1 cellular context compared by ENCODE assay signal in genomic region chr9:121121582-121122087, GRCh38.
TF ChIP-seq lines count a peak whose summit lies in the region.

No MANE protein-coding gene starts in this region.

TF ChIP-seq in HepG2, 621 proteins besides CTCF, POLR2A, EP300 and RAD21 (continued from another document):
- TF ChIP-seq PRDM15 (CRISPR knock-in tag; IDR thresholded peaks at IDR 0.05) (0 out of 2 replicates have a peak, but pooled peaks have one; percentile 23), MAX (IDR thresholded peaks at IDR 0.05) (peak; percentile 87), YEATS4 (CRISPR knock-in tag; IDR thresholded peaks at IDR 0.05; ENCODE audit: borderline replicate concordance) (peak; percentile 81; the same call in 1 of the 2 replicates), FOSL1 (CRISPR knock-in tag; IDR thresholded peaks at IDR 0.05; ENCODE audit: borderline replicate concordance) (no peak), ZNF75D (CRISPR knock-in tag; IDR thresholded peaks at IDR 0.05; ENCODE audit: borderline replicate concordance) (no peak), MYPOP (CRISPR knock-in tag; IDR thresholded peaks at IDR 0.05) (0 out of 2 replicates have a peak, but pooled peaks have one; percentile 29), CREB1 (IDR thresholded peaks at IDR 0.05) (no peak), CREB1 (CRISPR knock-in tag; IDR thresholded peaks at IDR 0.05) (peak; percentile 70), SPEN (CRISPR knock-in tag; IDR thresholded peaks at IDR 0.05; ENCODE audit: low read depth) (0 out of 2 replicates have a peak, but pooled peaks have one; percentile 38), PRDM10 (CRISPR knock-in tag; IDR thresholded peaks at IDR 0.05; ENCODE audit: low read depth) (0 out of 2 replicates have a peak, but pooled peaks have one; percentile 42), KMT2B (CRISPR knock-in tag; IDR thresholded peaks at IDR 0.05) (peak; percentile 85), CEBPB (IDR thresholded peaks at IDR 0.05; ENCODE audit: borderline replicate concordance, low read depth, low read length) (peak; percentile 41; the same call in 1 of the 2 replicates), ZNF136 (CRISPR knock-in tag; IDR thresholded peaks at IDR 0.05; ENCODE audit: low read depth) (no peak), TAF1 (CRISPR knock-in tag; IDR thresholded peaks at IDR 0.05) (peak; percentile 60; the same call in 1 of the 2 replicates), ZNF44 (CRISPR knock-in tag; IDR thresholded peaks at IDR 0.05) (no peak), ZNF878 (CRISPR knock-in tag; IDR thresholded peaks at IDR 0.05) (peak; percentile 67; the same call in 1 of the 2 replicates), TGIF2 (CRISPR knock-in tag; IDR thresholded peaks at IDR 0.05) (peak; percentile 98), HOXA3 (CRISPR knock-in tag; IDR thresholded peaks at IDR 0.05) (peak; percentile 60; the same call in 1 of the 2 replicates), ETV5 (CRISPR knock-in tag; IDR thresholded peaks at IDR 0.05; ENCODE audit: borderline replicate concordance) (peak; percentile 25; the same call in 1 of the 2 replicates), ZMYM3 (CRISPR knock-in tag; IDR thresholded peaks at IDR 0.05) (no peak), SP4 (CRISPR knock-in tag; IDR thresholded peaks at IDR 0.05) (peak; percentile 66), KDM2A (CRISPR knock-in tag; IDR thresholded peaks at IDR 0.05; ENCODE audit: borderline replicate concordance, low read depth) (peak; percentile 33; the same call in 1 of the 2 replicates), TBX2 (CRISPR knock-in tag; IDR thresholded peaks at IDR 0.05; ENCODE audit: borderline replicate concordance) (peak; percentile 51; the same call in 1 of the 2 replicates), TEF (CRISPR knock-in tag; IDR thresholded peaks at IDR 0.05) (no peak), ZNF292 (CRISPR knock-in tag; IDR thresholded peaks at IDR 0.05; ENCODE audit: borderline replicate concordance, low read depth) (peak; percentile 48; the same call in 1 of the 2 replicates), ZNF207 (IDR thresholded peaks at IDR 0.05; ENCODE audit: borderline replicate concordance) (no peak), POLR2AphosphoS5 (IDR thresholded peaks at IDR 0.05; ENCODE audit: low read depth, low read length) (peak; percentile 82), PITX1 (CRISPR knock-in tag; IDR thresholded peaks at IDR 0.05) (no peak), STAG1 (CRISPR knock-in tag; IDR thresholded peaks at IDR 0.05) (peak; percentile 25; the same call in 1 of the 2 replicates), HNF1A (IDR thresholded peaks at IDR 0.05; ENCODE audit: low read depth) (peak; percentile 62; the same call in 1 of the 2 replicates), HNF1A (CRISPR knock-in tag; IDR thresholded peaks at IDR 0.05; ENCODE audit: borderline replicate concordance) (peak; percentile 65; the same call in 1 of the 2 replicates), CCDC6 (CRISPR knock-in tag; IDR thresholded peaks at IDR 0.05) (peak; percentile 74; the same call in 1 of the 2 replicates), CBFB (CRISPR knock-in tag; IDR thresholded peaks at IDR 0.05) (peak; percentile 58; the same call in 1 of the 2 replicates), SRSF4 (IDR thresholded peaks at IDR 0.05; ENCODE audit: low read depth, low read length, poor library complexity, severe bottlenecking) (no peak), ZNF644 (CRISPR knock-in tag; IDR thresholded peaks at IDR 0.05; ENCODE audit: low read depth) (peak; percentile 45; the same call in 1 of the 2 replicates), SP2 (CRISPR knock-in tag; IDR thresholded peaks at IDR 0.05) (peak; percentile 85), ELF1 (CRISPR knock-in tag; IDR thresholded peaks at IDR 0.05) (peak; percentile 58; the same call in 1 of the 2 replicates), PHF21A (CRISPR knock-in tag; IDR thresholded peaks at IDR 0.05) (peak; percentile 72), SOX5 (CRISPR knock-in tag; IDR thresholded peaks at IDR 0.05; ENCODE audit: borderline replicate concordance) (peak; percentile 44; the same call in 1 of the 2 replicates), FOXK1 (CRISPR knock-in tag; IDR thresholded peaks at IDR 0.05; ENCODE audit: borderline replicate concordance, low read depth) (peak; percentile 48; the same call in 1 of the 2 replicates), KDM6A (CRISPR knock-in tag; IDR thresholded peaks at IDR 0.05; ENCODE audit: low read depth) (no peak), ZNF143 (CRISPR knock-in tag; IDR thresholded peaks at IDR 0.05) (peak; percentile 43; the same call in 1 of the 2 replicates), FIP1L1 (IDR thresholded peaks at IDR 0.05; ENCODE audit: borderline replicate concordance, insufficient read depth, low read depth, low read length) (no peak), SIN3B (IDR thresholded peaks at IDR 0.05; ENCODE audit: low read length) (no peak), SNAPC5 (CRISPR knock-in tag; IDR thresholded peaks at IDR 0.05; ENCODE audit: borderline replicate concordance) (no peak), ZNF382 (CRISPR knock-in tag; IDR thresholded peaks at IDR 0.05; ENCODE audit: borderline replicate concordance) (no peak), SNAPC2 (CRISPR knock-in tag; IDR thresholded peaks at IDR 0.05) (no peak), CHD2 (IDR thresholded peaks at IDR 0.05; ENCODE audit: low read depth, low read length) (no peak), RFX1 (IDR thresholded peaks at IDR 0.05) (no peak), ZSCAN30 (CRISPR knock-in tag; IDR thresholded peaks at IDR 0.05) (no peak), KMT2A (CRISPR knock-in tag; IDR thresholded peaks at IDR 0.05) (peak; percentile 84)
TF ChIP-seq in HepG2: peak in this region for 120.
